In genomic region chr2:147198651-147199171, GRCh38 we compare ENCODE assay signal across 20 cellular contexts.
DNase-seq lines count a peak whose midpoint lies in the region; ATAC-seq and TF ChIP-seq lines count a peak whose summit lies in the region.
"Had no signal": no experiment of that assay in that cellular context is flagged by ENCODE, and none has a peak within 500 bp of the region (broad histone marks: within the 10 kb centered on the region; RNA-seq: fewer than 3 reads in every experiment).

No MANE protein-coding gene starts in this region.

- no peak overlapping the region for H3K4me2 ChIP-seq in OCI-LY7 (ENCODE audit: low read length)

- no peak overlapping the region for H2AFZ ChIP-seq in OCI-LY7 (ENCODE audit: low read length)

- H3K27me3 ChIP-seq in right cardiac atrium (ENCODE audit: control insufficient read depth, insufficient read depth) = no peaks in the 10 kb centered on the region
- no peaks in the 10 kb centered on the region for H3K27me3 ChIP-seq in colonic mucosa
- H3K27me3 ChIP-seq: brain microvascular endothelial cell, foreskin keratinocyte, tibial artery had no signal

- H3K9ac ChIP-seq in colonic mucosa (ENCODE audit: low read depth in 2 of 2, low read length in 2 of 2) = no peak overlapping the region

- no peak overlapping the region for H3K4me3 ChIP-seq in OCI-LY7 (ENCODE audit: low read depth, low read length, poor library complexity, severe bottlenecking)
- no peak overlapping the region for H3K4me3 ChIP-seq in right cardiac atrium (ENCODE audit: low read length)
- no peak overlapping the region for H3K4me3 ChIP-seq in colonic mucosa
- H3K4me3 ChIP-seq: tibial artery had no signal

- no TSS peak for BruUV-seq in OCI-LY7 (replicated peaks; lab: Mats Ljungman, UMichigan)

- ATAC-seq in HG03432 (IDR thresholded peaks at IDR 0.05; ENCODE audit: unreplicated experiment) = peak; percentile 49
- no peak for ATAC-seq in right cardiac atrium
- ATAC-seq: foreskin keratinocyte had no signal

- CTCF ChIA-PET in OCI-LY7 (lab: Charles Lee; ENCODE audit: unreplicated experiment) = no interaction called here

- H3K36me3 ChIP-seq in OCI-LY7 (ENCODE audit: insufficient read depth, low read length) = no peaks in the 10 kb centered on the region
- no peaks in the 10 kb centered on the region for H3K36me3 ChIP-seq in colonic mucosa
- H3K36me3 ChIP-seq: brain microvascular endothelial cell, tibial artery had no signal

- no peak for TF ChIP-seq CTCF in OCI-LY7 (conservative IDR thresholded peaks at IDR 0.05; ENCODE audit: low read length)
- no peak for TF ChIP-seq CTCF in colonic mucosa (IDR thresholded peaks at IDR 0.05)

- H3K9me2 ChIP-seq in OCI-LY7 (ENCODE audit: insufficient read depth, low read length) = no peaks in the 10 kb centered on the region

- peak overlapping the region; percentile 44 for H3K27ac ChIP-seq in OCI-LY7 (ENCODE audit: low read depth, low read length, poor library complexity, severe bottlenecking)
- no peak overlapping the region for H3K27ac ChIP-seq in right cardiac atrium (ENCODE audit: low read length)
- H3K27ac ChIP-seq in colonic mucosa = no peak overlapping the region
- H3K27ac ChIP-seq: brain microvascular endothelial cell, foreskin keratinocyte, tibial artery had no signal

- intact Hi-C loops in OCI-LY7 (cut with micrococcal nuclease; ENCODE audit: unreplicated experiment) = no loop called here
- intact Hi-C loops in right cardiac atrium (cut with DNase I) = no loop called here
- intact Hi-C loops in colonic mucosa (cut with DNase I) = no loop called here

- H3K4me1 ChIP-seq in OCI-LY7 (ENCODE audit: insufficient read depth, low read length, poor library complexity, severe bottlenecking) = no peaks in the 10 kb centered on the region
- H3K4me1 ChIP-seq in right cardiac atrium (ENCODE audit: control insufficient read depth, insufficient read depth, low read length) = no peaks in the 10 kb centered on the region
- H3K4me1 ChIP-seq in colonic mucosa = no peaks in the 10 kb centered on the region
- H3K4me1 ChIP-seq: foreskin keratinocyte, tibial artery had no signal

- POLR2A ChIA-PET in OCI-LY7 (lab: Charles Lee) = no interaction called here

- H4K20me1 ChIP-seq in OCI-LY7 (ENCODE audit: insufficient read depth, low read length) = no peaks in the 10 kb centered on the region

- no peaks in the 10 kb centered on the region for H3K9me3 ChIP-seq in OCI-LY7 (ENCODE audit: low read length)
- H3K9me3 ChIP-seq in right cardiac atrium (ENCODE audit: control insufficient read depth, low read length) = no peaks in the 10 kb centered on the region
- H3K9me3 ChIP-seq in colonic mucosa = no peaks in the 10 kb centered on the region
- H3K9me3 ChIP-seq: tibial artery had no signal

- 71% methylated on average over 5 of the region's 5 CpGs for WGBS in right cardiac atrium

- no peaks in the 10 kb centered on the region for H3K79me2 ChIP-seq in OCI-LY7 (ENCODE audit: insufficient read depth, low read depth, low read length)

- DNase-seq in AG20443 (ENCODE audit: low spot score) (peak; percentile 27), OCI-LY7 (ENCODE audit: low spot score) (peak; percentile 14), myocyte (ENCODE audit: low read depth) (peak; percentile 57), RKO (ENCODE audit: low spot score) (no peak), right cardiac atrium (no peak), colonic mucosa (no peak)
- no peak for DNase-seq in activated CD4-positive, alpha-beta T cell treated with anti-CD3 and anti-CD28 coated beads, Interleukin-2, amount 50 U/mL, for 1 hour
- DNase-seq: activated CD4-positive, alpha-beta memory T cell treated with anti-CD3 and anti-CD28 coated beads for 36 hours; activated gamma-delta T cell; brain microvascular endothelial cell; effector memory CD4-positive, alpha-beta T cell; foreskin keratinocyte; immature natural killer cell; midbrain; SHP77 treated with DMSO at 0.1 percent for 48 hours; stimulated activated CD4-positive, alpha-beta T cell treated with anti-CD3 and anti-CD28 coated beads, Interleukin-1b, Interleukin-23, amount 100 ng/mL, for 48 hours; stimulated activated CD8-positive, alpha-beta memory T cell treated with anti-CD3 and anti-CD28 coated beads, Interleukin-4, amount 100 ng/mL, for 48 hours; T1000; tibial artery had no signal

Comparison
In these comparisons a context has a peak if more than half of its experiments do, and no peak if none do; other contexts are left out.
1. DNase-seq: peak in AG20443 (single experiment), OCI-LY7 (single experiment) and myocyte (single experiment); none in RKO (single experiment), right cardiac atrium (0 of 3), activated CD4-positive, alpha-beta T cell treated with anti-CD3 and anti-CD28 coated beads, Interleukin-2, amount 50 U/mL, for 1 hour (single experiment) and colonic mucosa (single experiment).